22 cellular contexts compared by ENCODE assay signal in genomic region chr17:48590603-48591161, GRCh38. TPM values are rescaled to one million over a fixed set of nuclear protein-coding genes. Genes with fewer than 3 reads are reported as not detected.
DNase-seq lines count a peak whose midpoint lies in the region; ATAC-seq and TF ChIP-seq lines count a peak whose summit lies in the region.
"Had no signal": no experiment of that assay in that cellular context is flagged by ENCODE, and none has a peak within 500 bp of the region (broad histone marks: within the 10 kb centered on the region; RNA-seq: fewer than 3 reads in every experiment).

No MANE protein-coding gene starts in this region.

- TF ChIP-seq CTCF in AG10803 (conservative IDR thresholded peaks at IDR 0.05; ENCODE audit: low read length), result no peak
- no peak for TF ChIP-seq CTCF in WI38 (IDR thresholded peaks at IDR 0.05; ENCODE audit: low read depth, low read length)
- TF ChIP-seq CTCF in left lung (IDR thresholded peaks at IDR 0.05), result no peak
- TF ChIP-seq CTCF in sigmoid colon (IDR thresholded peaks at IDR 0.05), result no peak

- H3K4me3 ChIP-seq in AG10803 (ENCODE audit: low read length), result peak overlapping the region; percentile 82
- H3K4me3 ChIP-seq in WI38 (ENCODE audit: low read depth, low read length), result peak overlapping the region; percentile 89
- peak overlapping the region in 1 of 2 donors; percentile 24 for H3K4me3 ChIP-seq in left lung
- H3K4me3 ChIP-seq in sigmoid colon, result peak overlapping the region; percentile 36 to 70 (median 56)
- H3K4me3 ChIP-seq: neural progenitor cell, SJSA1 had no signal

- no peak for TF ChIP-seq EP300 in sigmoid colon (IDR thresholded peaks at IDR 0.05)

- H3K27me3 ChIP-seq in left lung (peaks cover 61 to 100% of the 10 kb centered on the region in 2 donors), sigmoid colon (peaks cover 0 to 7% (median 0%) of the 10 kb centered on the region in 3 donors)
- H3K27me3 ChIP-seq: SJSA1 had no signal

- DNase-seq in AG10803 (ENCODE audit: low read depth) (no peak), left lung (no peak), sigmoid colon (no peak), SK-N-DZ (ENCODE audit: low spot score) (no peak), DMS53 (lab: John Stamatoyannopoulos, UW) (no peak)
- DNase-seq: activated gamma-delta T cell treated with Interleukin-2 at 50 U/mL for 16 hours; aorta; GF-D8; KBM-7; NCI-H1048; NCI-H2081 treated with DMSO at 0.1 percent for 48 hours; NCI-H69; OCI-M1; stimulated activated CD4-positive, alpha-beta T cell treated with anti-CD3 and anti-CD28 coated beads, Interleukin-15, amount 100 ng/mL, for 24 hours; stimulated activated naive CD4-positive, alpha-beta T cell treated with Interleukin-2 at 50 U/mL for 16 hours; T1000 had no signal

- H3K27ac ChIP-seq in left lung, result peak overlapping the region; percentile 76 to 90
- H3K27ac ChIP-seq in sigmoid colon, result peak overlapping the region in 3 of 4 donors; percentile 95 to 99 (median 97)
- H3K27ac ChIP-seq: neural progenitor cell, SJSA1 had no signal

- TF ChIP-seq POLR2A in sigmoid colon (IDR thresholded peaks at IDR 0.05), result no peak

- intact Hi-C loops in left lung (cut with DNase I) (loop anchor here in 1 of 2 donors (5.0 to 10.0 kb wide), 2 partner anchors 98 to 246 kb away; no protein-coding TSS in a partner anchor), sigmoid colon (cut with DNase I) (no loop called here)

- H3K9me3 ChIP-seq in left lung (no peaks in the 10 kb centered on the region), sigmoid colon (no peaks in the 10 kb centered on the region)
- H3K9me3 ChIP-seq: gastroesophageal sphincter, SJSA1 had no signal

- ATAC-seq in left lung, result no peak
- ATAC-seq in GM18909 (IDR thresholded peaks at IDR 0.05; ENCODE audit: poor library complexity, unreplicated experiment), result no peak
- no peak for ATAC-seq in GM19463 (IDR thresholded peaks at IDR 0.05; ENCODE audit: unreplicated experiment)
- ATAC-seq: gastroesophageal sphincter had no signal

- H3K4me1 ChIP-seq in left lung (peaks cover 4 to 47% of the 10 kb centered on the region in 2 donors), sigmoid colon (peaks cover 0 to 55% (median 42%) of the 10 kb centered on the region in 4 donors)
- H3K4me1 ChIP-seq: neural progenitor cell had no signal

- H3K36me3 ChIP-seq in left lung, result no peaks in the 10 kb centered on the region
- no peaks in the 10 kb centered on the region for H3K36me3 ChIP-seq in sigmoid colon
- H3K36me3 ChIP-seq: gastroesophageal sphincter, neural progenitor cell had no signal

RNA-seq across cellular contexts. Expression of gene HOXB3, which starts 0.6 kb away (rescaled TPM):
- total RNA-seq in left lung, result 10 to 100 TPM; 10.4 to 15.0 TPM
- 10 to 100 TPM; 25.3 to 64.3 (median 30.1) TPM for total RNA-seq in sigmoid colon
- polyA plus RNA-seq in sigmoid colon, result 10 to 100 TPM in 2 of 3 donors, 1 to 10 TPM in 1; 6.2 to 16.7 (median 10.2) TPM
- not detected in 2 replicates for polyA plus RNA-seq in SK-N-DZ (2014; cell fraction: cytosol; rRNA removed)
- not detected in 2 replicates for polyA plus RNA-seq in SK-N-DZ (2014; cell fraction: nucleus; rRNA removed)

RNA-seq across cellular contexts. Expression of gene HOXB5, which starts 2.9 kb away (rescaled TPM):
- total RNA-seq in left lung (1 to 10 TPM; 3.3 to 4.2 TPM), sigmoid colon (1 to 10 TPM; 1.5 to 2.5 (median 2.1) TPM)
- polyA plus RNA-seq in sigmoid colon, result 10 to 100 TPM in 1 of 3 donors, 1 to 10 TPM in 2; 3.2 to 13.9 (median 4.2) TPM
- polyA plus RNA-seq in SK-N-DZ (2014; cell fraction: cytosol; rRNA removed), result not detected in 2 replicates
- not detected in 2 replicates for polyA plus RNA-seq in SK-N-DZ (2014; cell fraction: nucleus; rRNA removed)

RNA-seq across cellular contexts. Expression of gene HOXB4, which starts 12.5 kb away (rescaled TPM):
- total RNA-seq in left lung (1 to 10 TPM; 4.5 to 4.8 TPM), sigmoid colon (1 to 10 TPM; 4.6 to 8.3 (median 5.4) TPM)
- 1 to 10 TPM in 2 of 3 donors, under 1 TPM in 1; 0.23 to 2.7 (median 1.2) TPM for polyA plus RNA-seq in sigmoid colon
- polyA plus RNA-seq in SK-N-DZ (2014; cell fraction: cytosol; rRNA removed), result not detected in 2 replicates
- not detected in 2 replicates for polyA plus RNA-seq in SK-N-DZ (2014; cell fraction: nucleus; rRNA removed)

RNA-seq across cellular contexts. Expression of gene HOXB6, which starts 14.1 kb away (rescaled TPM):
- total RNA-seq in left lung (1 to 10 TPM; 5.1 to 6.7 TPM), sigmoid colon (10 to 100 TPM in 3 of 4 donors, 1 to 10 TPM in 1; 6.7 to 10.5 (median 10.3) TPM)
- 10 to 100 TPM in 2 of 3 donors, 1 to 10 TPM in 1; 6.0 to 28.5 (median 10.2) TPM for polyA plus RNA-seq in sigmoid colon
- not detected in 2 replicates for polyA plus RNA-seq in SK-N-DZ (2014; cell fraction: cytosol; rRNA removed)
- not detected in 2 replicates for polyA plus RNA-seq in SK-N-DZ (2014; cell fraction: nucleus; rRNA removed)

RNA-seq across cellular contexts. Expression of gene HOXB7, which starts 20.1 kb away (rescaled TPM):
- total RNA-seq in left lung (1 to 10 TPM; 2.4 to 3.0 TPM), sigmoid colon (1 to 10 TPM; 1.1 to 6.6 (median 3.4) TPM)
- polyA plus RNA-seq in sigmoid colon, result 10 to 100 TPM; 21.3 to 67.3 (median 43.0) TPM
- polyA plus RNA-seq in SK-N-DZ (2014; cell fraction: cytosol; rRNA removed), result not detected in 2 replicates
- not detected in 2 replicates for polyA plus RNA-seq in SK-N-DZ (2014; cell fraction: nucleus; rRNA removed)
